Comparison of ENCODE assay signal across 1 cellular context in the genomic region with DNA sequence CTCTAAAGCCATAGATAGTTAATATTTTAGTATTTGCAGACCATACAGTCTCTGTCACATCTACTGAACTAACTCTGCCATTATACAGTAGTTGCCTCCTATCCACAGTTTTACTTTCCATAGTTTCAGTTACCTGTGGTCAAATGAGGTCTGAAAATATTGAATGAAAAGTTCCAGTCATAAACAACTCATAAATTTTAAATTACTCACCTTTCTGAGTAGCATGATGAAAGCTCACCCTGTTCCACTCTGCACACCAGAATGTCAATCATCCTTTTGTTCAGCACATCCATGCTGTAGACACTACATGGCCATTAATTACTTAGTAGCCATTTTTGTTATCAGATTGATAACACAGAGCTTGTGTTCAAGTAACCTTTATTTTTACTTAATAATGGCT.
TF ChIP-seq lines count a peak whose summit lies in the region.

No MANE protein-coding gene starts in this region.

TF ChIP-seq in A549, 52 proteins besides CTCF, POLR2A, EP300 and RAD21 (continued from another document):
- TF ChIP-seq, protein P1, sequence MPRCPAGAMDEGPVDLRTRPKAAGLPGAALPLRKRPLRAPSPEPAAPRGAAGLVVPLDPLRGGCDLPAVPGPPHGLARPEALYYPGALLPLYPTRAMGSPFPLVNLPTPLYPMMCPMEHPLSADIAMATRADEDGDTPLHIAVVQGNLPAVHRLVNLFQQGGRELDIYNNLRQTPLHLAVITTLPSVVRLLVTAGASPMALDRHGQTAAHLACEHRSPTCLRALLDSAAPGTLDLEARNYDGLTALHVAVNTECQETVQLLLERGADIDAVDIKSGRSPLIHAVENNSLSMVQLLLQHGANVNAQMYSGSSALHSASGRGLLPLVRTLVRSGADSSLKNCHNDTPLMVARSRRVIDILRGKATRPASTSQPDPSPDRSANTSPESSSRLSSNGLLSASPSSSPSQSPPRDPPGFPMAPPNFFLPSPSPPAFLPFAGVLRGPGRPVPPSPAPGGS (IDR thresholded peaks at IDR 0.05), result no peak
- TF ChIP-seq, protein P2, sequence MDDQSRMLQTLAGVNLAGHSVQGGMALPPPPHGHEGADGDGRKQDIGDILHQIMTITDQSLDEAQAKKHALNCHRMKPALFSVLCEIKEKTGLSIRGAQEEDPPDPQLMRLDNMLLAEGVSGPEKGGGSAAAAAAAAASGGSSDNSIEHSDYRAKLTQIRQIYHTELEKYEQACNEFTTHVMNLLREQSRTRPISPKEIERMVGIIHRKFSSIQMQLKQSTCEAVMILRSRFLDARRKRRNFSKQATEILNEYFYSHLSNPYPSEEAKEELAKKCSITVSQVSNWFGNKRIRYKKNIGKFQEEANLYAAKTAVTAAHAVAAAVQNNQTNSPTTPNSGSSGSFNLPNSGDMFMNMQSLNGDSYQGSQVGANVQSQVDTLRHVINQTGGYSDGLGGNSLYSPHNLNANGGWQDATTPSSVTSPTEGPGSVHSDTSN (IDR thresholded peaks at IDR 0.05), result no peak
- TF ChIP-seq TFCP2L1 (CRISPR knock-in tag; IDR thresholded peaks at IDR 0.05) (no peak), ZNF302 (CRISPR knock-in tag; IDR thresholded peaks at IDR 0.05) (no peak), FOSL2 (IDR thresholded peaks at IDR 0.05) (no peak), FOSL2 (CRISPR knock-in tag; IDR thresholded peaks at IDR 0.05) (no peak)
- TF ChIP-seq, protein P3, sequence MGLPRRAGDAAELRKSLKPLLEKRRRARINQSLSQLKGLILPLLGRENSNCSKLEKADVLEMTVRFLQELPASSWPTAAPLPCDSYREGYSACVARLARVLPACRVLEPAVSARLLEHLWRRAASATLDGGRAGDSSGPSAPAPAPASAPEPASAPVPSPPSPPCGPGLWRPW (IDR thresholded peaks at IDR 0.05), result no peak
- TF ChIP-seq, protein P4, sequence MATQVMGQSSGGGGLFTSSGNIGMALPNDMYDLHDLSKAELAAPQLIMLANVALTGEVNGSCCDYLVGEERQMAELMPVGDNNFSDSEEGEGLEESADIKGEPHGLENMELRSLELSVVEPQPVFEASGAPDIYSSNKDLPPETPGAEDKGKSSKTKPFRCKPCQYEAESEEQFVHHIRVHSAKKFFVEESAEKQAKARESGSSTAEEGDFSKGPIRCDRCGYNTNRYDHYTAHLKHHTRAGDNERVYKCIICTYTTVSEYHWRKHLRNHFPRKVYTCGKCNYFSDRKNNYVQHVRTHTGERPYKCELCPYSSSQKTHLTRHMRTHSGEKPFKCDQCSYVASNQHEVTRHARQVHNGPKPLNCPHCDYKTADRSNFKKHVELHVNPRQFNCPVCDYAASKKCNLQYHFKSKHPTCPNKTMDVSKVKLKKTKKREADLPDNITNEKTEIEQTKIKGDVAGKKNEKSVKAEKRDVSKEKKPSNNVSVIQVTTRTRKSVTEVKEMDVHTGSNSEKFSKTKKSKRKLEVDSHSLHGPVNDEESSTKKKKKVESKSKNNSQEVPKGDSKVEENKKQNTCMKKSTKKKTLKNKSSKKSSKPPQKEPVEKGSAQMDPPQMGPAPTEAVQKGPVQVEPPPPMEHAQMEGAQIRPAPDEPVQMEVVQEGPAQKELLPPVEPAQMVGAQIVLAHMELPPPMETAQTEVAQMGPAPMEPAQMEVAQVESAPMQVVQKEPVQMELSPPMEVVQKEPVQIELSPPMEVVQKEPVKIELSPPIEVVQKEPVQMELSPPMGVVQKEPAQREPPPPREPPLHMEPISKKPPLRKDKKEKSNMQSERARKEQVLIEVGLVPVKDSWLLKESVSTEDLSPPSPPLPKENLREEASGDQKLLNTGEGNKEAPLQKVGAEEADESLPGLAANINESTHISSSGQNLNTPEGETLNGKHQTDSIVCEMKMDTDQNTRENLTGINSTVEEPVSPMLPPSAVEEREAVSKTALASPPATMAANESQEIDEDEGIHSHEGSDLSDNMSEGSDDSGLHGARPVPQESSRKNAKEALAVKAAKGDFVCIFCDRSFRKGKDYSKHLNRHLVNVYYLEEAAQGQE (IDR thresholded peaks at IDR 0.05), result no peak
